17 cellular contexts compared by ENCODE assay signal in genomic region chr16:56515665-56516064, GRCh38. TPM values are rescaled to one million over a fixed set of nuclear protein-coding genes. Genes with fewer than 3 reads are reported as not detected.
"Had no signal": no experiment of that assay in that cellular context is flagged by ENCODE, and none has a peak within 500 bp of the region (broad histone marks: within the 10 kb centered on the region; RNA-seq: fewer than 3 reads in every experiment).

No MANE protein-coding gene starts in this region.

- H3K27me3 Mint-ChIP-seq: activated CD8-positive, alpha-beta memory T cell treated with anti-CD3 and anti-CD28 coated beads, Interleukin-2, amount 10 ng/mL, durations not matched to agents 7 days and 5 days; naive thymus-derived CD8-positive, alpha-beta T cell; stimulated activated naive B cell treated with anti-CD40 and anti-IgM and Interleukin-4, amounts not matched to agents 10 μg/mL and 1 μg/mL and 100 μg/mL, for 72 hours had no signal

- H3K9me3 Mint-ChIP-seq: naive thymus-derived CD8-positive, alpha-beta T cell; stimulated activated naive B cell treated with anti-CD40 and anti-IgM and Interleukin-4, amounts not matched to agents 10 μg/mL and 1 μg/mL and 100 μg/mL, for 72 hours had no signal

- H3K4me3 Mint-ChIP-seq: activated CD8-positive, alpha-beta memory T cell treated with anti-CD3 and anti-CD28 coated beads, Interleukin-2, amount 10 ng/mL, durations not matched to agents 7 days and 5 days; stimulated activated naive B cell treated with anti-CD40 and anti-IgM and Interleukin-4, amounts not matched to agents 10 μg/mL and 1 μg/mL and 100 μg/mL, for 72 hours had no signal

- ATAC-seq: activated CD4-positive, CD25-positive, alpha-beta regulatory T cell treated with anti-CD3 and anti-CD28 coated beads, Interleukin-2, amount 50 U/mL, for 24 hours; activated CD8-positive, alpha-beta memory T cell treated with anti-CD3 and anti-CD28 coated beads, Interleukin-2, amount 10 ng/mL, durations not matched to agents 7 days and 5 days; left cardiac atrium; mucosa of descending colon; naive thymus-derived CD8-positive, alpha-beta T cell; right lobe of liver; stimulated activated naive B cell treated with anti-CD40 and anti-IgM and Interleukin-4, amounts not matched to agents 10 μg/mL and 1 μg/mL and 100 μg/mL, for 72 hours had no signal

- H3K27ac Mint-ChIP-seq: activated CD8-positive, alpha-beta memory T cell treated with anti-CD3 and anti-CD28 coated beads, Interleukin-2, amount 10 ng/mL, durations not matched to agents 7 days and 5 days had no signal

- H3K4me3 ChIP-seq: lung, mucosa of descending colon, prostate gland, right lobe of liver had no signal

- H3K27ac ChIP-seq: prostate gland, right lobe of liver had no signal

- H3K9me3 ChIP-seq: mucosa of descending colon, prostate gland, right lobe of liver had no signal

- H3K27me3 ChIP-seq: right lobe of liver had no signal

- H3K36me3 ChIP-seq: prostate gland had no signal

- DNase-seq: activated CD4-positive, alpha-beta T cell treated with anti-CD3 and anti-CD28 coated beads, Interleukin-2, amount 50 U/mL, for 4 hours; activated CD8-positive, alpha-beta memory T cell treated with anti-CD3 and anti-CD28 coated beads, Interleukin-2, amount 10 ng/mL, durations not matched to agents 7 days and 5 days; activated gamma-delta T cell treated with Interleukin-2 at 50 U/mL for 16 hours; activated T-cell treated with anti-CD3 and anti-CD28 coated beads, Interleukin-2, amount 50 U/mL, for 48 hours; cerebellar nuclear complex; hippocampal formation; left cardiac atrium; mucosa of descending colon; naive thymus-derived CD8-positive, alpha-beta T cell; right lobe of liver; stimulated activated naive B cell treated with anti-CD40 and anti-IgM and Interleukin-4, amounts not matched to agents 10 μg/mL and 1 μg/mL and 100 μg/mL, for 72 hours had no signal

RNA-seq across cellular contexts. Expression of gene MT4, which starts 49.2 kb away (rescaled TPM):
- total RNA-seq: activated CD8-positive, alpha-beta memory T cell treated with anti-CD3 and anti-CD28 coated beads, Interleukin-2, amount 10 ng/mL, durations not matched to agents 7 days and 5 days; glomerular endothelial cell; left cardiac atrium; lung; mucosa of descending colon; naive thymus-derived CD8-positive, alpha-beta T cell; prostate gland; right lobe of liver; subcutaneous adipose tissue; ureter had no signal
- polyA plus RNA-seq: lung; naive thymus-derived CD8-positive, alpha-beta T cell had no signal
